1 cellular context compared by ENCODE assay signal in genomic region chr16:20889625-20890275, GRCh38.
TF ChIP-seq lines count a peak whose summit lies in the region.

No MANE protein-coding gene starts in this region.

TF ChIP-seq in HepG2, 621 proteins besides CTCF, POLR2A, EP300 and RAD21:
- TF ChIP-seq TFDP2 (CRISPR knock-in tag; IDR thresholded peaks at IDR 0.05) (no peak), ZNF530 (CRISPR knock-in tag; IDR thresholded peaks at IDR 0.05; ENCODE audit: low read depth) (no peak), ZFP82 (CRISPR knock-in tag; IDR thresholded peaks at IDR 0.05; ENCODE audit: borderline replicate concordance) (no peak), ZBED4 (CRISPR knock-in tag; IDR thresholded peaks at IDR 0.05; ENCODE audit: borderline replicate concordance) (no peak), NONO (IDR thresholded peaks at IDR 0.05) (no peak), NONO (CRISPR knock-in tag; conservative IDR thresholded peaks at IDR 0.05) (no peak), BATF2 (CRISPR knock-in tag; IDR thresholded peaks at IDR 0.05) (no peak), TARDBP (CRISPR knock-in tag; IDR thresholded peaks at IDR 0.05) (no peak), HNF4A (CRISPR knock-in tag; IDR thresholded peaks at IDR 0.05) (no peak), ZNF331 (CRISPR knock-in tag; IDR thresholded peaks at IDR 0.05) (no peak), MEF2D (CRISPR knock-in tag; IDR thresholded peaks at IDR 0.05) (no peak), NKX3-1 (CRISPR knock-in tag; IDR thresholded peaks at IDR 0.05) (no peak), ZNF136 (CRISPR knock-in tag; IDR thresholded peaks at IDR 0.05; ENCODE audit: low read depth) (no peak), TP53 (CRISPR knock-in tag; conservative IDR thresholded peaks at IDR 0.05) (no peak), DDIT3 (CRISPR knock-in tag; IDR thresholded peaks at IDR 0.05) (no peak)
